In genomic region chr4:138242076-138242829, GRCh38 we compare ENCODE assay signal across 1 cellular context.
A peak's percentile ranks its signal among the peaks of the same experiment; 100 is the strongest.
TF ChIP-seq lines count a peak whose summit lies in the region.

Gene SLC7A11, minus strand, starts transcription at chr4:138242349. Its CDS starts 280 bp downstream, at chr4:138242069.

TF ChIP-seq in HepG2, 621 proteins besides CTCF, POLR2A, EP300 and RAD21 (continued from another document and continues in another):
- peak in 1 of 2 experiments; percentile 49; a peak in 1 of 4 replicates for TF ChIP-seq REST (IDR thresholded peaks at IDR 0.05; ENCODE audit: borderline replicate concordance in 1 of 2, low read depth in 1 of 2, low read length in 2 of 2)
- TF ChIP-seq ZNF784 (CRISPR knock-in tag; IDR thresholded peaks at IDR 0.05; ENCODE audit: borderline replicate concordance) = no peak
- TF ChIP-seq FLYWCH1 (CRISPR knock-in tag; IDR thresholded peaks at IDR 0.05) = no peak
- peak; percentile 87; the same call in 1 of the 2 replicates for TF ChIP-seq RORA (CRISPR knock-in tag; IDR thresholded peaks at IDR 0.05)
- TF ChIP-seq NFYB (CRISPR knock-in tag; IDR thresholded peaks at IDR 0.05) = no peak
- no peak for TF ChIP-seq DZIP1 (CRISPR knock-in tag; IDR thresholded peaks at IDR 0.05)
- no peak for TF ChIP-seq IRF9 (CRISPR knock-in tag; IDR thresholded peaks at IDR 0.05; ENCODE audit: borderline replicate concordance)
- no peak for TF ChIP-seq ZNF713 (CRISPR knock-in tag; IDR thresholded peaks at IDR 0.05)
- TF ChIP-seq ZNF33A (CRISPR knock-in tag; IDR thresholded peaks at IDR 0.05; ENCODE audit: borderline replicate concordance) = no peak
- TF ChIP-seq DNMT3B (CRISPR knock-in tag; conservative IDR thresholded peaks at IDR 0.05) = no peak
- TF ChIP-seq ZSCAN31 (CRISPR knock-in tag; IDR thresholded peaks at IDR 0.05; ENCODE audit: low read depth) = no peak
- TF ChIP-seq GMEB2 (CRISPR knock-in tag; IDR thresholded peaks at IDR 0.05; ENCODE audit: low read depth) = no peak
- TF ChIP-seq ZNF576 (CRISPR knock-in tag; IDR thresholded peaks at IDR 0.05) = no peak
- TF ChIP-seq ZNF549 (CRISPR knock-in tag; IDR thresholded peaks at IDR 0.05) = no peak
- 0 out of 2 replicates have a peak, but pooled peaks have one; percentile 34 for TF ChIP-seq MEF2D (CRISPR knock-in tag; IDR thresholded peaks at IDR 0.05)
- peak; percentile 17; the same call in 1 of the 2 replicates for TF ChIP-seq ETV5 (CRISPR knock-in tag; IDR thresholded peaks at IDR 0.05; ENCODE audit: borderline replicate concordance)
- TF ChIP-seq ZMYM4 (CRISPR knock-in tag; IDR thresholded peaks at IDR 0.05) = peak; percentile 88
- no peak for TF ChIP-seq PLSCR1 (CRISPR knock-in tag; IDR thresholded peaks at IDR 0.05; ENCODE audit: borderline replicate concordance)
- TF ChIP-seq RXRA (CRISPR knock-in tag; IDR thresholded peaks at IDR 0.05) = no peak; the same call in 1 of the 2 replicates
- TF ChIP-seq REL (CRISPR knock-in tag; conservative IDR thresholded peaks at IDR 0.05) = no peak
- TF ChIP-seq ZNF367 (CRISPR knock-in tag; IDR thresholded peaks at IDR 0.05; ENCODE audit: borderline replicate concordance) = no peak
- peak; percentile 23; the same call in 1 of the 2 replicates for TF ChIP-seq ZKSCAN8 (CRISPR knock-in tag; IDR thresholded peaks at IDR 0.05; ENCODE audit: borderline replicate concordance)
- TF ChIP-seq TRIM24 (CRISPR knock-in tag; IDR thresholded peaks at IDR 0.05) = no peak
- TF ChIP-seq TEAD3 (CRISPR knock-in tag; optimal IDR thresholded peaks at IDR 0.05; ENCODE audit: borderline replicate concordance) = peak; percentile 63
- no peak for TF ChIP-seq LBX2 (CRISPR knock-in tag; IDR thresholded peaks at IDR 0.05; ENCODE audit: borderline replicate concordance)
- no peak for TF ChIP-seq NFIB (CRISPR knock-in tag; IDR thresholded peaks at IDR 0.05; ENCODE audit: borderline replicate concordance)
- 0 out of 2 replicates have a peak, but pooled peaks have one; percentile 13 for TF ChIP-seq KAT7 (CRISPR knock-in tag; IDR thresholded peaks at IDR 0.05; ENCODE audit: borderline replicate concordance)
- no peak for TF ChIP-seq ZNF615 (CRISPR knock-in tag; IDR thresholded peaks at IDR 0.05; ENCODE audit: borderline replicate concordance)
- TF ChIP-seq TGIF2 (CRISPR knock-in tag; IDR thresholded peaks at IDR 0.05) = peak; percentile 71; the same call in 1 of the 2 replicates
- TF ChIP-seq HNF1A (IDR thresholded peaks at IDR 0.05; ENCODE audit: low read depth) = no peak
- TF ChIP-seq HNF1A (CRISPR knock-in tag; IDR thresholded peaks at IDR 0.05; ENCODE audit: borderline replicate concordance) = no peak
- no peak for TF ChIP-seq SNAI1 (CRISPR knock-in tag; IDR thresholded peaks at IDR 0.05; ENCODE audit: borderline replicate concordance)
- TF ChIP-seq HNRNPLL (IDR thresholded peaks at IDR 0.05; ENCODE audit: low read depth, low read length, poor library complexity, severe bottlenecking) = no peak
- TF ChIP-seq THRA (CRISPR knock-in tag; IDR thresholded peaks at IDR 0.05; ENCODE audit: borderline replicate concordance) = 0 out of 2 replicates have a peak, but pooled peaks have one; percentile 25
- peak; percentile 97 for TF ChIP-seq CEBPB (IDR thresholded peaks at IDR 0.05; ENCODE audit: borderline replicate concordance, low read depth, low read length)
- no peak for TF ChIP-seq NR3C1 (CRISPR knock-in tag; IDR thresholded peaks at IDR 0.05)
- no peak for TF ChIP-seq ZNF260 (CRISPR knock-in tag; IDR thresholded peaks at IDR 0.05; ENCODE audit: borderline replicate concordance, low read depth)
- no peak for TF ChIP-seq HNRNPUL1 (IDR thresholded peaks at IDR 0.05; ENCODE audit: low read depth, low read length)
- TF ChIP-seq ZNF749 (CRISPR knock-in tag; IDR thresholded peaks at IDR 0.05; ENCODE audit: borderline replicate concordance) = no peak
- TF ChIP-seq TBX2 (CRISPR knock-in tag; IDR thresholded peaks at IDR 0.05; ENCODE audit: borderline replicate concordance) = peak; percentile 53
- TF ChIP-seq ETV6 (CRISPR knock-in tag; conservative IDR thresholded peaks at IDR 0.05) = no peak
- no peak for TF ChIP-seq PLRG1 (conservative IDR thresholded peaks at IDR 0.05)
- peak; percentile 92 for TF ChIP-seq MED1 (CRISPR knock-in tag; IDR thresholded peaks at IDR 0.05)
- no peak for TF ChIP-seq ZNF207 (IDR thresholded peaks at IDR 0.05; ENCODE audit: borderline replicate concordance)
- no peak for TF ChIP-seq NONO (IDR thresholded peaks at IDR 0.05)
- TF ChIP-seq NONO (CRISPR knock-in tag; conservative IDR thresholded peaks at IDR 0.05) = peak; percentile 31; the same call in 1 of the 2 replicates
- TF ChIP-seq FOXC1 (CRISPR knock-in tag; IDR thresholded peaks at IDR 0.05; ENCODE audit: borderline replicate concordance) = peak; percentile 66; the same call in 1 of the 2 replicates
- TF ChIP-seq CAMTA2 (CRISPR knock-in tag; IDR thresholded peaks at IDR 0.05; ENCODE audit: borderline replicate concordance) = no peak
